26 cellular contexts compared by ENCODE assay signal in the genomic region with DNA sequence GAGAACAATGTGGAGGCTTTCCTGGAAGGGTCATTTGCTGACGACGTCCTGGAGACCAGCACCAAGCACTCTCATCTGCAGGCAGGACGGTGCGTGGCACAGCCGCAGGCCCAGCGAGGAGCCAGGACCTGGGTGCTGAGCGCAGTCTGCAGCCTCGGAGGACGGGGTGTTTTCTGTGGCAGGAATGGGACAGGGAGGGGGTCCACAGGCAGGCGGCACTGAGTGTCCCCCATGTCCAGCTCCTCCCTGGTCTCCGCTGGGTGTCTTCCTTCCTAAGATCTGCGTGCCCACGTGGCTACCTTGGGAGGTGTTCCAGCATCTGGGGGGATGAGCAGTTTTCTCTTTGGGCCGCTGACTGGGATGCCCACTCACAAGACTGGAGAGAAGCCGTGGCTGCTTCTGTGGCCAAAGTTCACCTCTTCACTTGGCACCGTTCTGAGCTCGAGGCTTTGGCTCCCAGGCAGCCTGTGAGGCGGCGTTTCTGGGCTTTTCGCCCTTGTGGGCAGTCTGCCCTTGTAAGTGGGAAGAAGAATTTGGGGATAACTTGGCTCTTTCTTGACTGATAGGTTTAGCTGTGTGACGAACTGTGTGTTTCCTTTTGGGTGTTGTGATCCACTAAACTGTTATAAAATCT.
"Had no signal": no experiment of that assay in that cellular context is flagged by ENCODE, and none has a peak within 500 bp of the region (broad histone marks: within the 10 kb centered on the region; RNA-seq: fewer than 3 reads in every experiment).

No MANE protein-coding gene starts in this region.

- H3K4me1 ChIP-seq: breast epithelium, sigmoid colon had no signal

- H3K4me3 ChIP-seq: breast epithelium, sigmoid colon, smooth muscle cell, thoracic aorta, upper lobe of left lung had no signal

- H3K27me3 ChIP-seq: upper lobe of left lung had no signal

- H3K9me3 Mint-ChIP-seq: activated B cell treated with CpG ODN at 0.5 μM for 24 hours; activated T-cell treated with anti-CD3 and anti-CD28 coated beads, Interleukin-2, amount 50 U/mL, for 24 hours had no signal

- H3K27ac ChIP-seq: breast epithelium, sigmoid colon, thoracic aorta, upper lobe of left lung had no signal

- H3K36me3 Mint-ChIP-seq: activated naive CD4-positive, alpha-beta T cell treated with anti-CD3 and anti-CD28 coated beads, Interleukin-2, amount 50 U/mL, for 72 hours had no signal

- H3K27ac Mint-ChIP-seq: activated B cell treated with CpG ODN at 0.5 μM for 24 hours; activated CD4-positive, alpha-beta T cell treated with anti-CD3 and anti-CD28 coated beads for 36 hours; activated T-cell treated with anti-CD3 and anti-CD28 coated beads, Interleukin-2, amount 50 U/mL, for 24 hours; activated T-helper 17 cell treated with anti-CD3 and anti-CD28 coated beads, Interleukin-2, amount 50 U/mL, for 72 hours; dendritic cell treated with granulocyte-macrophage colony-stimulating factor and Interleukin-4, amounts not matched to agents 40 ng/mL and 50 ng/mL, for 4 days; stimulated activated memory B cell treated with anti-CD40 and anti-IgM and Interleukin-4, amounts not matched to agents 10 μg/mL and 1 μg/mL and 100 μg/mL, for 72 hours; T-helper 1 cell treated with Interleukin-12 subunit alpha and Interleukin-12 subunit beta and Interleukin-4 antibody, amounts not matched to agents 30 μg/mL and 1 μg/mL, for 36 hours had no signal

- H3K27me3 Mint-ChIP-seq: activated CD4-positive, alpha-beta T cell treated with anti-CD3 and anti-CD28 coated beads for 36 hours had no signal

- H3K9me3 ChIP-seq: breast epithelium, sigmoid colon, upper lobe of left lung had no signal

- ATAC-seq: activated CD4-positive, alpha-beta T cell treated with anti-CD3 and anti-CD28 coated beads for 36 hours; activated naive CD4-positive, alpha-beta T cell treated with anti-CD3 and anti-CD28 coated beads, Interleukin-2, amount 50 U/mL, for 72 hours; activated T-helper 17 cell treated with anti-CD3 and anti-CD28 coated beads, Interleukin-2, amount 50 U/mL, for 72 hours; left ventricle myocardium superior; stimulated activated memory B cell treated with anti-CD40 and anti-IgM and Interleukin-4, amounts not matched to agents 10 μg/mL and 1 μg/mL and 100 μg/mL, for 72 hours had no signal

- H3K36me3 ChIP-seq: breast epithelium, sigmoid colon, thoracic aorta, upper lobe of left lung had no signal

- DNase-seq: activated B cell treated with CpG ODN at 0.5 μM for 24 hours; activated CD4-positive, alpha-beta T cell treated with anti-CD3 and anti-CD28 coated beads for 36 hours; activated CD4-positive, alpha-beta T cell treated with anti-CD3 and anti-CD28 coated beads, Interleukin-2, amount 50 U/mL, for 4 hours; activated CD8-positive, alpha-beta memory T cell treated with anti-CD3 and anti-CD28 coated beads for 24 hours; activated CD8-positive, alpha-beta memory T cell treated with anti-CD3 and anti-CD28 coated beads, Interleukin-2, amount 50 U/mL, for 4 hours; activated T-cell treated with anti-CD3 and anti-CD28 coated beads, Interleukin-2, amount 50 U/mL, for 24 hours; effector CD4-positive, alpha-beta T cell; erythroblast; foreskin fibroblast; kidney glomerular epithelial cell; left ventricle myocardium superior; mammary epithelial cell; naive B cell; occipital lobe; sigmoid colon; stimulated activated CD4-positive, alpha-beta T cell treated with anti-CD3 and anti-CD28 coated beads, Interleukin-15, amount 100 ng/mL, for 24 hours; T1000; upper lobe of left lung had no signal

- H3K4me3 Mint-ChIP-seq: activated B cell treated with CpG ODN at 0.5 μM for 24 hours; activated CD4-positive, alpha-beta T cell treated with anti-CD3 and anti-CD28 coated beads for 36 hours; activated T-cell treated with anti-CD3 and anti-CD28 coated beads, Interleukin-2, amount 50 U/mL, for 24 hours; activated T-helper 17 cell treated with anti-CD3 and anti-CD28 coated beads, Interleukin-2, amount 50 U/mL, for 72 hours; dendritic cell treated with granulocyte-macrophage colony-stimulating factor and Interleukin-4, amounts not matched to agents 40 ng/mL and 50 ng/mL, for 4 days; naive B cell; stimulated activated memory B cell treated with anti-CD40 and anti-IgM and Interleukin-4, amounts not matched to agents 10 μg/mL and 1 μg/mL and 100 μg/mL, for 72 hours; T-helper 1 cell treated with Interleukin-12 subunit alpha and Interleukin-12 subunit beta and Interleukin-4 antibody, amounts not matched to agents 30 μg/mL and 1 μg/mL, for 36 hours had no signal

- H3K4me1 Mint-ChIP-seq: activated CD4-positive, alpha-beta T cell treated with anti-CD3 and anti-CD28 coated beads for 36 hours had no signal
